8 cellular contexts compared by ENCODE assay signal in the genomic region with DNA sequence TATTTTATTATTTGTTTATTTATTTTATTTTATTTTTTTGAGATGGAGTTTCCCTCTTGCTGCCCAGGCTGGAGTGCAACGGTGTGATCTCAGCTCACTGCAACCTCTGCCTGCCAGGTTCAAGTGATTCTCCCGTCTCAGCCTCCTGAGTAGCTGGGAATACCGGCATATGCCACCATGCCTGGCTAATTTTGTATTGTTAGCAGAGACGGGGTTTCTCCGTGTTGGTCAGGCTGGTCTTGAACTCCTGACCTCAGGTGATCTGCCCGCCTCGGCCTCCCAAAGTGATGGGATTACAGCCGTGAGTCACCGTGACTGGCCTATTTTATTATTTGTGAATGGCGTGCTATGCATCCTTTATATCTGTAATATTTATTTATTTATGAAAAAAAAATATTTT. TPM values are rescaled to one million over a fixed set of nuclear protein-coding genes. Genes with fewer than 3 reads are reported as not detected.
A peak's percentile ranks its signal among the peaks of the same experiment; 100 is the strongest.
DNase-seq lines count a peak whose midpoint lies in the region; ATAC-seq and TF ChIP-seq lines count a peak whose summit lies in the region.
"Not testable (repeated sequence)": the region's sequence is repeated elsewhere in the genome, so short reads cannot be mapped to it uniquely, and the experiment has no call there.

No MANE protein-coding gene starts in this region.

- not testable (repeated sequence) for H3K9me2 ChIP-seq in Karpas-422 (replicated peaks; ENCODE audit: insufficient read depth, low read length); PC-3 (replicated peaks; ENCODE audit: low read length)

- H3K4me3 ChIP-seq in BLaER1: peak overlapping the region; percentile 48; the same call in 1 of the 2 replicates
- not testable (repeated sequence) for H3K4me3 ChIP-seq in Karpas-422 (ENCODE audit: low read length); PC-3 (ENCODE audit: low read length)
- peak overlapping the region; percentile 11 to 52 (median 20) for H3K4me3 ChIP-seq in breast epithelium
- peak overlapping the region in 1 of 2 experiments; percentile 70 for H3K4me3 ChIP-seq in mesenchymal stem cell (ENCODE audit: insufficient read depth in 1 of 2, low read depth in 1 of 2, low read length in 2 of 2)
- H3K4me3 ChIP-seq in stomach: peak overlapping the region in 1 of 4 donors; percentile 27

- H3K4me1 ChIP-seq in BLaER1 (peaks cover 13% of the 10 kb centered on the region), PC-3 (ENCODE audit: insufficient read depth, low read length) (peaks cover 25% of the 10 kb centered on the region), mesenchymal stem cell (ENCODE audit: control insufficient read depth, insufficient read depth, low read depth, low read length) (peaks cover 10% of the 10 kb centered on the region), stomach (peaks cover 8 to 17% (median 12%) of the 10 kb centered on the region in 4 donors)
- not testable (repeated sequence) for H3K4me1 ChIP-seq in Karpas-422 (ENCODE audit: low read length); breast epithelium

- H3K27me3 ChIP-seq in BLaER1: peaks cover 19% of the 10 kb centered on the region
- H3K27me3 ChIP-seq in Karpas-422 (ENCODE audit: low read length); PC-3 (ENCODE audit: low read length); breast epithelium: not testable (repeated sequence)
- peaks cover 6 to 41% of the 10 kb centered on the region in 2 experiments for H3K27me3 ChIP-seq in mesenchymal stem cell (ENCODE audit: control insufficient read depth in 1 of 2, insufficient read depth in 1 of 2, low read length in 2 of 2)
- H3K27me3 ChIP-seq in stomach: peaks cover 0 to 16% (median 0%) of the 10 kb centered on the region in 3 donors

- H3K4me1 Mint-ChIP-seq in activated T-helper 17 cell treated with anti-CD3 and anti-CD28 coated beads, Interleukin-2, amount 50 U/mL, for 72 hours: not testable (repeated sequence)

- not testable (repeated sequence) for TF ChIP-seq POLR2A in breast epithelium (IDR thresholded peaks at IDR 0.05); stomach (IDR thresholded peaks at IDR 0.05)

- H3K4me3 Mint-ChIP-seq in activated T-helper 17 cell treated with anti-CD3 and anti-CD28 coated beads, Interleukin-2, amount 50 U/mL, for 72 hours: peak overlapping the region; percentile 53

- not testable (repeated sequence) for TF ChIP-seq EP300 in stomach (IDR thresholded peaks at IDR 0.05)

- H3K4me2 ChIP-seq in BLaER1 (peak overlapping the region; percentile 79), Karpas-422 (ENCODE audit: low read depth, low read length, poor library complexity, severe bottlenecking) (peak overlapping the region; percentile 61), PC-3 (ENCODE audit: low read length) (peak overlapping the region; percentile 66), mesenchymal stem cell (ENCODE audit: low read length, poor library complexity, severe bottlenecking) (peak overlapping the region; percentile 29)

- not testable (repeated sequence) for H3K9me3 Mint-ChIP-seq in activated T-helper 17 cell treated with anti-CD3 and anti-CD28 coated beads, Interleukin-2, amount 50 U/mL, for 72 hours

- POLR2A ChIA-PET in PC-3 (lab: Charles Lee; ENCODE audit: unreplicated experiment): not testable (repeated sequence)

- not testable (repeated sequence) for H3K9me3 ChIP-seq in BLaER1; Karpas-422 (ENCODE audit: low read length); PC-3 (ENCODE audit: low read length); breast epithelium; mesenchymal stem cell (ENCODE audit: control insufficient read depth, low read length); stomach

- CTCF ChIA-PET in PC-3 (lab: Charles Lee): not testable (repeated sequence)

- H3K9ac ChIP-seq in BLaER1 (0 out of 2 replicates have a peak overlapping the region, but pooled peaks have one; percentile 24), mesenchymal stem cell (ENCODE audit: low read length) (peak overlapping the region; percentile 77)
- H3K9ac ChIP-seq in Karpas-422 (ENCODE audit: low read length); PC-3 (ENCODE audit: low read length): not testable (repeated sequence)

- H2BK12ac ChIP-seq in mesenchymal stem cell (ENCODE audit: low read length in 2 of 2): not testable (repeated sequence)

- H3K23ac ChIP-seq in mesenchymal stem cell (ENCODE audit: low read length in 2 of 2): not testable (repeated sequence)

- H4K20me1 ChIP-seq in BLaER1; Karpas-422 (ENCODE audit: insufficient read depth, low read depth, low read length); PC-3 (ENCODE audit: low read length): not testable (repeated sequence)

- not testable (repeated sequence) for H3F3A ChIP-seq in PC-3 (ENCODE audit: low read length, unreplicated experiment)

- H3K27ac ChIP-seq in BLaER1; Karpas-422 (ENCODE audit: low read length); PC-3 (ENCODE audit: low read length); breast epithelium; mesenchymal stem cell (ENCODE audit: low read length, poor library complexity, severe bottlenecking): not testable (repeated sequence)
- H3K27ac ChIP-seq in stomach: peak overlapping the region in 3 of 5 donors; percentile 4 to 67 (median 7)

- H2BK120ac ChIP-seq in mesenchymal stem cell (ENCODE audit: low read depth, low read length): not testable (repeated sequence)

- H3K27ac Mint-ChIP-seq in activated T-helper 17 cell treated with anti-CD3 and anti-CD28 coated beads, Interleukin-2, amount 50 U/mL, for 72 hours: not testable (repeated sequence)

- intact Hi-C loops in PC-3 (cut with micrococcal nuclease); Right ventricle myocardium inferior (cut with DNase I); stomach (cut with DNase I; ENCODE audit: low total_unique reads): not testable (repeated sequence)
- intact Hi-C loops in breast epithelium (cut with DNase I; ENCODE audit: low total_unique reads): loop anchor here (10.0 kb wide), 1 partner anchor 1618 kb away; a partner anchor contains a TSS

- WGBS in mesenchymal stem cell: 92% methylated on average over 7 of the region's 10 CpGs
- 77 to 89% (median 85%) methylated on average over 10 of the region's 10 CpGs for WGBS in stomach, 5 donors

- BruUV-seq in PC-3 (replicated peaks; lab: Mats Ljungman, UMichigan): not testable (repeated sequence)

- H2BK15ac ChIP-seq in mesenchymal stem cell (ENCODE audit: low read depth, poor library complexity, severe bottlenecking): not testable (repeated sequence)

- H4K91ac ChIP-seq in mesenchymal stem cell (ENCODE audit: low read length): not testable (repeated sequence)

- H2AK5ac ChIP-seq in mesenchymal stem cell (ENCODE audit: low read length, severe bottlenecking): not testable (repeated sequence)

- not testable (repeated sequence) for H2AFZ ChIP-seq in Karpas-422 (ENCODE audit: low read length); PC-3 (ENCODE audit: low read length); mesenchymal stem cell (ENCODE audit: low read depth, low read length)

- not testable (repeated sequence) for H3K27me3 Mint-ChIP-seq in activated T-helper 17 cell treated with anti-CD3 and anti-CD28 coated beads, Interleukin-2, amount 50 U/mL, for 72 hours

- H3K36me3 ChIP-seq in BLaER1; Karpas-422 (ENCODE audit: insufficient read depth, low read length); PC-3 (ENCODE audit: low read depth, low read length); breast epithelium; mesenchymal stem cell (ENCODE audit: control insufficient read depth in 1 of 2, insufficient read depth in 2 of 2, low read depth in 1 of 2, low read length in 2 of 2); stomach: not testable (repeated sequence)

- not testable (repeated sequence) for H3K36me3 Mint-ChIP-seq in activated T-helper 17 cell treated with anti-CD3 and anti-CD28 coated beads, Interleukin-2, amount 50 U/mL, for 72 hours (ENCODE audit: low read depth)

- not testable (repeated sequence) for H4K8ac ChIP-seq in mesenchymal stem cell (ENCODE audit: low read length)

- not testable (repeated sequence) for TF ChIP-seq CTCF in PC-3 (conservative IDR thresholded peaks at IDR 0.05; ENCODE audit: low read depth, low read length); breast epithelium (IDR thresholded peaks at IDR 0.05); stomach (IDR thresholded peaks at IDR 0.05)

- not testable (repeated sequence) for DNase-seq in Karpas-422; breast epithelium (ENCODE audit: low spot score in 2 of 2); mesenchymal stem cell; stomach
- DNase-seq in PC-3 (peak; percentile 72), Right ventricle myocardium inferior (ENCODE audit: missing footprints) (peak; percentile 7)

- H3K18ac ChIP-seq in mesenchymal stem cell (ENCODE audit: low read depth in 1 of 2, low read length in 2 of 2): not testable (repeated sequence)

- not testable (repeated sequence) for H2BK5ac ChIP-seq in mesenchymal stem cell (ENCODE audit: low read depth, low read length, poor library complexity, severe bottlenecking)

- H3K14ac ChIP-seq in mesenchymal stem cell (ENCODE audit: low read length in 2 of 2): not testable (repeated sequence)

- not testable (repeated sequence) for H3K4ac ChIP-seq in mesenchymal stem cell (ENCODE audit: low read depth in 1 of 2, low read length in 2 of 2)

- peak; percentile 37 for ATAC-seq in PC-3
- not testable (repeated sequence) for ATAC-seq in activated T-helper 17 cell treated with anti-CD3 and anti-CD28 coated beads, Interleukin-2, amount 50 U/mL, for 72 hours (replicated peaks); Right ventricle myocardium inferior

- not testable (repeated sequence) for H3K79me1 ChIP-seq in mesenchymal stem cell (replicated peaks; ENCODE audit: low read length, poor library complexity, severe bottlenecking)

- H3K79me2 ChIP-seq in Karpas-422 (ENCODE audit: low read length); PC-3 (ENCODE audit: low read length): not testable (repeated sequence)

RNA-seq across cellular contexts. Expression of a gene that starts 13.9 kb away (rescaled TPM):
- total RNA-seq in Karpas-422 (2014; rRNA removed; shearing (Covaris generic); ENCODE audit: low replicate concordance): 33.3 and 86.5 TPM in 2 replicates
- total RNA-seq in PC-3 (2014; rRNA removed) (53.5 and 75.4 TPM in 2 replicates), breast epithelium (10 to 100 TPM; 11.5 to 20.6 (median 13.4) TPM), Right ventricle myocardium inferior (23.7 TPM), stomach (1 to 10 TPM; 1.8 to 9.8 (median 7.8) TPM)
- total RNA-seq in activated T-helper 17 cell treated with anti-CD3 and anti-CD28 coated beads, Interleukin-2, amount 50 U/mL, for 72 hours: 1 to 10 TPM; 8.7 to 9.1 TPM
- polyA plus RNA-seq in mesenchymal stem cell (2013, experiment 1 of 2): 21.6 TPM
- polyA plus RNA-seq in mesenchymal stem cell (2013, experiment 2 of 2): 21.8 TPM
- polyA plus RNA-seq in stomach: 10 to 100 TPM in 1 of 3 donors, 1 to 10 TPM in 2; 7.6 to 10.6 (median 9.3) TPM

RNA-seq across cellular contexts. Expression of a gene that starts 56.3 kb away (rescaled TPM):
- total RNA-seq in Karpas-422 (2014; rRNA removed; shearing (Covaris generic); ENCODE audit: low replicate concordance): 8.0 and 26.4 TPM in 2 replicates
- 11.3 and 12.8 TPM in 2 replicates for total RNA-seq in PC-3 (2014; rRNA removed)
- total RNA-seq in activated T-helper 17 cell treated with anti-CD3 and anti-CD28 coated beads, Interleukin-2, amount 50 U/mL, for 72 hours: 1 to 10 TPM; 1.6 to 5.5 TPM
- total RNA-seq in breast epithelium: 1 to 10 TPM; 1.9 to 9.2 (median 6.7) TPM
- 5.3 TPM for total RNA-seq in Right ventricle myocardium inferior
- 2.9 TPM for polyA plus RNA-seq in mesenchymal stem cell (2013, experiment 1 of 2)
- 2.8 TPM for polyA plus RNA-seq in mesenchymal stem cell (2013, experiment 2 of 2)
- 100 to 1,000 TPM in 1 of 5 donors, 10 to 100 TPM in 1, 1 to 10 TPM in 1, not detected in 2; 2.8 to 140 (median 12.0) TPM for total RNA-seq in stomach
- 1 to 10 TPM in 2 of 3 donors, under 1 TPM in 1; 0.76 to 3.4 (median 1.4) TPM for polyA plus RNA-seq in stomach

Comparison
In these comparisons a context has a peak if more than half of its experiments do, and no peak if none do; other contexts are left out.
1. H3K4me2 ChIP-seq: peak in every context shown above with its lines; median percentile 79 in BLaER1; 66 in PC-3; 61 in Karpas-422; 29 in mesenchymal stem cell.